In genomic region chr3:123385981-123386380, GRCh38 we compare ENCODE assay signal across 12 cellular contexts.
DNase-seq lines count a peak whose midpoint lies in the region; ATAC-seq and TF ChIP-seq lines count a peak whose summit lies in the region.
"Had no signal": no experiment of that assay in that cellular context is flagged by ENCODE, and none has a peak within 500 bp of the region (broad histone marks: within the 10 kb centered on the region; RNA-seq: fewer than 3 reads in every experiment).

No MANE protein-coding gene starts in this region.

- TF ChIP-seq CTCF in nephron (IDR thresholded peaks at IDR 0.05; ENCODE audit: unreplicated experiment in 3 of 3): no peak

- H3K4me3 Mint-ChIP-seq in nephron: peak overlapping the region in 1 of 3 experiments; percentile 44

- no peaks in the 10 kb centered on the region for H3K27me3 ChIP-seq in HAP-1 (ENCODE audit: low read depth)
- H3K27me3 ChIP-seq: BE2C had no signal

- no peaks in the 10 kb centered on the region for H3K36me3 Mint-ChIP-seq in nephron (ENCODE audit: low read depth)

- H3K27me3 Mint-ChIP-seq in nephron (ENCODE audit: low read depth): peaks cover 4% of the 10 kb centered on the region

- H3K4me3 ChIP-seq in HAP-1: no peak overlapping the region
- H3K4me3 ChIP-seq: smooth muscle cell had no signal

- H3K4me1 ChIP-seq in HAP-1: no peaks in the 10 kb centered on the region
- H3K4me1 ChIP-seq: BE2C, foreskin keratinocyte had no signal

- H3K4me1 Mint-ChIP-seq in nephron: peaks cover 78% of the 10 kb centered on the region

- peak overlapping the region; percentile 91 to 97 (median 94) for H3K27ac Mint-ChIP-seq in nephron

- no peaks in the 10 kb centered on the region for H3K9me3 Mint-ChIP-seq in nephron

- in situ Hi-C loops in HAP-1 (cut with MboI; ENCODE audit: low sequenced_read_pairs): no loop called here

- DNase-seq in AG08396 (ENCODE audit: low spot score) (peak; percentile 31), LoVo (ENCODE audit: low spot score) (peak; percentile 50), dermis blood vessel endothelial cell (peak; percentile 5), NCI-H1417 treated with DMSO at 0.1 percent for 48 hours (lab: John Stamatoyannopoulos, UW) (no peak), HAP-1 (ENCODE audit: low spot score in 2 of 2) (no peak)
- DNase-seq: BE2C, foreskin keratinocyte, NCI-H524 had no signal

- ATAC-seq in GM21786 (IDR thresholded peaks at IDR 0.05; ENCODE audit: unreplicated experiment) (no peak), HG03025 (IDR thresholded peaks at IDR 0.05; ENCODE audit: low FRiP score, unreplicated experiment) (no peak)
- ATAC-seq: foreskin keratinocyte had no signal

- H3K36me3 ChIP-seq in HAP-1 (replicated peaks): no peaks in the 10 kb centered on the region
- H3K36me3 ChIP-seq: BE2C had no signal

- no peaks in the 10 kb centered on the region for H3K9me3 ChIP-seq in HAP-1
- H3K9me3 ChIP-seq: BE2C had no signal

Comparison
In these comparisons a context has a peak if more than half of its experiments do, and no peak if none do; other contexts are left out.
1. DNase-seq: peak in AG08396 (single experiment), LoVo (single experiment) and dermis blood vessel endothelial cell (single experiment); none in NCI-H1417 treated with DMSO at 0.1 percent for 48 hours (single experiment) and HAP-1 (0 of 2).